Comparison of ENCODE assay signal across 8 cellular contexts in genomic region chr11:44911031-44911814, GRCh38. TPM values are rescaled to one million over a fixed set of nuclear protein-coding genes. Genes with fewer than 3 reads are reported as not detected.
DNase-seq lines count a peak whose midpoint lies in the region; ATAC-seq and TF ChIP-seq lines count a peak whose summit lies in the region.

No MANE protein-coding gene starts in this region.

- no peak for ATAC-seq in GM21825 (IDR thresholded peaks at IDR 0.05; ENCODE audit: unreplicated experiment)

- TF ChIP-seq CTCF in HFFc6 (IDR thresholded peaks at IDR 0.05) = peak; percentile 96
- TF ChIP-seq CTCF in brain microvascular endothelial cell (IDR thresholded peaks at IDR 0.05; ENCODE audit: low read depth, low read length, missing control alignments) = peak; percentile 80

- no peaks in the 10 kb centered on the region for H3K9me3 Mint-ChIP-seq in HFFc6

- H3K36me3 Mint-ChIP-seq in HFFc6 (ENCODE audit: low read depth) = no peaks in the 10 kb centered on the region

- H3K9me3 ChIP-seq in iPS-20b (ENCODE audit: insufficient read depth, low read depth, low read length) = no peaks in the 10 kb centered on the region

- no peaks in the 10 kb centered on the region for H3K36me3 ChIP-seq in brain microvascular endothelial cell (replicated peaks)
- H3K36me3 ChIP-seq in iPS-20b (ENCODE audit: insufficient read depth, low read depth, low read length) = no peaks in the 10 kb centered on the region

- peaks cover 3% of the 10 kb centered on the region for H3K27me3 ChIP-seq in brain microvascular endothelial cell (replicated peaks)
- no peaks in the 10 kb centered on the region for H3K27me3 ChIP-seq in iPS-20b (ENCODE audit: insufficient read depth, low read length)

- H3K4me3 ChIP-seq in brain microvascular endothelial cell (ENCODE audit: low read depth, low read length) (no peak overlapping the region), iPS-20b (ENCODE audit: low read length) (peak overlapping the region; percentile 41; the same call in 1 of the 2 replicates)

- H3K27ac ChIP-seq in brain microvascular endothelial cell (no peak overlapping the region), iPS-20b (ENCODE audit: low read length) (no peak overlapping the region)

- H3K27ac Mint-ChIP-seq in HFFc6 = no peak overlapping the region

- H3K4me1 Mint-ChIP-seq in HFFc6 (ENCODE audit: low read depth) = no peaks in the 10 kb centered on the region

- peaks cover 11% of the 10 kb centered on the region for H3K4me1 ChIP-seq in iPS-20b (ENCODE audit: insufficient read depth, low read length)

- no peak overlapping the region for H3K9ac ChIP-seq in iPS-20b (ENCODE audit: low read depth, low read length)

- no peak overlapping the region for H3K4me3 Mint-ChIP-seq in HFFc6

- in situ Hi-C loops in Caki2 (cut with HindIII; ENCODE audit: low pct_unique_long_range_greater_than_20kb, low sequenced_read_pairs) = no loop called here
- in situ Hi-C loops in brain microvascular endothelial cell (cut with HindIII; ENCODE audit: low pct_ligation_motif_present, low sequenced_read_pairs) = no loop called here

- H3K27me3 Mint-ChIP-seq in HFFc6 (ENCODE audit: insufficient read depth) = peaks cover 28% of the 10 kb centered on the region

- DNase-seq in Caki2 (ENCODE audit: low read depth) = peak; percentile 55
- peak; percentile 71 for DNase-seq in HFFc6
- peak; percentile 44 for DNase-seq in NCI-H2107 treated with DMSO at 0.1 percent for 48 hours (lab: John Stamatoyannopoulos, UW; ENCODE audit: unreplicated experiment)
- peak; percentile 69 for DNase-seq in UCSD-AML1 (lab: John Stamatoyannopoulos, UW; ENCODE audit: unreplicated experiment)
- DNase-seq in brain microvascular endothelial cell = peak; percentile 79
- peak; percentile 49 for DNase-seq in smooth muscle cell of the brain vasculature (ENCODE audit: low read depth, low spot score)

RNA-seq across cellular contexts. Expression of gene TP53I11, which starts 39.5 kb away (rescaled TPM):
- total RNA-seq in Caki2 (2014; rRNA removed; shearing (Covaris generic); ENCODE audit: low replicate concordance) = 0.06 and 0.81 TPM in 2 replicates
- total RNA-seq in HFFc6 (2021; fragmentation: NEBNext Ultra II Directional; extraction: Animal tissue kit (Norgen Biotek cat#: 25700)) = 1 to 10 TPM; 1.1 to 2.9 (median 1.8) TPM
